9 cellular contexts compared by ENCODE assay signal in genomic region chrX:38175140-38175539, GRCh38. TPM values are rescaled to one million over a fixed set of nuclear protein-coding genes. Genes with fewer than 3 reads are reported as not detected.
DNase-seq lines count a peak whose midpoint lies in the region; ATAC-seq and TF ChIP-seq lines count a peak whose summit lies in the region.
"Had no signal": no experiment of that assay in that cellular context is flagged by ENCODE, and none has a peak within 500 bp of the region (broad histone marks: within the 10 kb centered on the region; RNA-seq: fewer than 3 reads in every experiment).

No MANE protein-coding gene starts in this region.

- no peaks in the 10 kb centered on the region for H3K9me3 ChIP-seq in right lobe of liver

- in situ Hi-C loops in astrocyte of the cerebellum (cut with HindIII; ENCODE audit: low sequenced_read_pairs), result no loop called here

- WGBS in right lobe of liver (ENCODE audit: insufficient coverage, low coverage, low lambda C conversion rate, missing lambda C conversion rate), result 20% methylated on average over 1 of the region's 3 CpGs

- ATAC-seq in right lobe of liver, result peak; percentile 83 to 93 (median 89)

- intact Hi-C loops in activated CD4-positive, alpha-beta memory T cell treated with anti-CD3 and anti-CD28 coated beads for 36 hours (cut with micrococcal nuclease), result no loop called here
- intact Hi-C loops in right lobe of liver (cut with DNase I), result no loop called here

- H3K4me1 Mint-ChIP-seq in activated CD4-positive, alpha-beta memory T cell treated with anti-CD3 and anti-CD28 coated beads for 36 hours (ENCODE audit: low read depth), result no peaks in the 10 kb centered on the region
- no peaks in the 10 kb centered on the region for H3K4me1 Mint-ChIP-seq in activated CD4-positive, alpha-beta memory T cell treated with anti-CD3 and anti-CD28 coated beads, Interleukin-2, amount 10 ng/mL, durations not matched to agents 7 days and 5 days

- peak; percentile 10 for DNase-seq in activated CD4-positive, alpha-beta memory T cell treated with anti-CD3 and anti-CD28 coated beads for 36 hours
- no peak for DNase-seq in activated CD4-positive, alpha-beta memory T cell treated with anti-CD3 and anti-CD28 coated beads, Interleukin-2, amount 10 ng/mL, durations not matched to agents 7 days and 5 days
- DNase-seq in NCI-H1417 (lab: John Stamatoyannopoulos, UW), result peak; percentile 11 to 84 (median 59)
- DNase-seq in astrocyte of the cerebellum (ENCODE audit: low read depth), result no peak
- peak; percentile 29 to 57 (median 45) for DNase-seq in right lobe of liver
- no peak for DNase-seq in GF-D8 (lab: John Stamatoyannopoulos, UW)
- DNase-seq in activated CD4-positive, alpha-beta T cell treated with anti-CD3 and anti-CD28 coated beads for 1 hour, result no peak
- DNase-seq in coronary artery (ENCODE audit: low spot score), result no peak
- DNase-seq: right cardiac atrium had no signal

- H3K27ac Mint-ChIP-seq in activated CD4-positive, alpha-beta memory T cell treated with anti-CD3 and anti-CD28 coated beads for 36 hours, result no peak overlapping the region
- H3K27ac Mint-ChIP-seq in activated CD4-positive, alpha-beta memory T cell treated with anti-CD3 and anti-CD28 coated beads, Interleukin-2, amount 10 ng/mL, durations not matched to agents 7 days and 5 days, result no peak overlapping the region

- no peaks in the 10 kb centered on the region for H3K27me3 Mint-ChIP-seq in activated CD4-positive, alpha-beta memory T cell treated with anti-CD3 and anti-CD28 coated beads for 36 hours
- H3K27me3 Mint-ChIP-seq in activated CD4-positive, alpha-beta memory T cell treated with anti-CD3 and anti-CD28 coated beads, Interleukin-2, amount 10 ng/mL, durations not matched to agents 7 days and 5 days, result peaks cover 4% of the 10 kb centered on the region

- no peak for TF ChIP-seq POLR2A in right lobe of liver (IDR thresholded peaks at IDR 0.05)

- H3K36me3 ChIP-seq in right lobe of liver, result no peaks in the 10 kb centered on the region

- H3K27ac ChIP-seq in right lobe of liver (no peak overlapping the region), coronary artery (no peak overlapping the region)

- no peaks in the 10 kb centered on the region for H3K9me3 Mint-ChIP-seq in activated CD4-positive, alpha-beta memory T cell treated with anti-CD3 and anti-CD28 coated beads for 36 hours
- no peaks in the 10 kb centered on the region for H3K9me3 Mint-ChIP-seq in activated CD4-positive, alpha-beta memory T cell treated with anti-CD3 and anti-CD28 coated beads, Interleukin-2, amount 10 ng/mL, durations not matched to agents 7 days and 5 days

- CTCF ChIA-PET in activated CD4-positive, alpha-beta memory T cell treated with anti-CD3 and anti-CD28 coated beads for 36 hours (lab: Charles Lee), result interaction anchor here (0.8 to 1.9 kb wide), 4 partner anchors 9 to 431 kb away, joined by 3 to 8 read pairs (median 4); no protein-coding TSS in a partner anchor
- CTCF ChIA-PET in activated CD4-positive, alpha-beta memory T cell treated with anti-CD3 and anti-CD28 coated beads, Interleukin-2, amount 10 ng/mL, durations not matched to agents 7 days and 5 days (lab: Charles Lee), result no interaction called here

- peaks cover 0 to 4% of the 10 kb centered on the region in 2 donors for H3K27me3 ChIP-seq in right lobe of liver

- POLR2A ChIA-PET in activated CD4-positive, alpha-beta memory T cell treated with anti-CD3 and anti-CD28 coated beads for 36 hours (lab: Charles Lee), result no interaction called here
- POLR2A ChIA-PET in activated CD4-positive, alpha-beta memory T cell treated with anti-CD3 and anti-CD28 coated beads, Interleukin-2, amount 10 ng/mL, durations not matched to agents 7 days and 5 days (lab: Charles Lee), result no interaction called here

- TF ChIP-seq CTCF in astrocyte of the cerebellum (IDR thresholded peaks at IDR 0.05; ENCODE audit: low read depth, low read length, missing control alignments) (peak; percentile 67), right lobe of liver (IDR thresholded peaks at IDR 0.05) (peak; percentile 52 to 71 (median 62)), coronary artery (IDR thresholded peaks at IDR 0.05) (no peak)

- no peaks in the 10 kb centered on the region for H3K36me3 Mint-ChIP-seq in activated CD4-positive, alpha-beta memory T cell treated with anti-CD3 and anti-CD28 coated beads for 36 hours
- H3K36me3 Mint-ChIP-seq in activated CD4-positive, alpha-beta memory T cell treated with anti-CD3 and anti-CD28 coated beads, Interleukin-2, amount 10 ng/mL, durations not matched to agents 7 days and 5 days (ENCODE audit: low read depth), result no peaks in the 10 kb centered on the region

- no peak overlapping the region for H3K4me3 Mint-ChIP-seq in activated CD4-positive, alpha-beta memory T cell treated with anti-CD3 and anti-CD28 coated beads for 36 hours
- H3K4me3 Mint-ChIP-seq in activated CD4-positive, alpha-beta memory T cell treated with anti-CD3 and anti-CD28 coated beads, Interleukin-2, amount 10 ng/mL, durations not matched to agents 7 days and 5 days, result no peak overlapping the region

- no peaks in the 10 kb centered on the region for H3K4me1 ChIP-seq in right lobe of liver

- H3K4me3 ChIP-seq in astrocyte of the cerebellum (ENCODE audit: low read depth, low read length), result no peak overlapping the region
- H3K4me3 ChIP-seq in right lobe of liver, result no peak overlapping the region
- H3K4me3 ChIP-seq in coronary artery, result no peak overlapping the region

RNA-seq across cellular contexts. Expression of gene SRPX, which starts 45.5 kb away (rescaled TPM):
- total RNA-seq in activated CD4-positive, alpha-beta memory T cell treated with anti-CD3 and anti-CD28 coated beads for 36 hours, result under 1 TPM; 0.24 TPM
- total RNA-seq in activated CD4-positive, alpha-beta memory T cell treated with anti-CD3 and anti-CD28 coated beads, Interleukin-2, amount 10 ng/mL, durations not matched to agents 7 days and 5 days, result under 1 TPM; 0.25 to 0.63 TPM
- 10 to 100 TPM in 3 of 6 experiments, 1 to 10 TPM in 3; 6.5 to 15.3 (median 10.5) TPM for total RNA-seq in right lobe of liver

Comparison
In these comparisons a context has a peak if more than half of its experiments do, and no peak if none do; other contexts are left out.
1. DNase-seq: peak in activated CD4-positive, alpha-beta memory T cell treated with anti-CD3 and anti-CD28 coated beads for 36 hours (single experiment), NCI-H1417 (3 of 3) and right lobe of liver (3 of 3); none in activated CD4-positive, alpha-beta memory T cell treated with anti-CD3 and anti-CD28 coated beads, Interleukin-2, amount 10 ng/mL, durations not matched to agents 7 days and 5 days (single experiment), astrocyte of the cerebellum (single experiment), GF-D8 (single experiment), activated CD4-positive, alpha-beta T cell treated with anti-CD3 and anti-CD28 coated beads for 1 hour (single experiment) and coronary artery (single experiment).
2. RNA of gene SRPX, which starts 45.5 kb away (total RNA-seq): 6.5 to 15.3 TPM in right lobe of liver; 0.25 to 0.63 TPM in activated CD4-positive, alpha-beta memory T cell treated with anti-CD3 and anti-CD28 coated beads, Interleukin-2, amount 10 ng/mL, durations not matched to agents 7 days and 5 days and 0.24 TPM in activated CD4-positive, alpha-beta memory T cell treated with anti-CD3 and anti-CD28 coated beads for 36 hours; every median in the first group is over 4 times any median in the second.